In genomic region chr1:228487336-228488106, GRCh38 we compare ENCODE assay signal across 8 cellular contexts. TPM values are rescaled to one million over a fixed set of nuclear protein-coding genes. Genes with fewer than 3 reads are reported as not detected.
DNase-seq lines count a peak whose midpoint lies in the region; ATAC-seq and TF ChIP-seq lines count a peak whose summit lies in the region.

Gene RNF187 (plus strand): TSS chr1:228487382.

- peaks cover 34% of the 10 kb centered on the region for H3K4me1 Mint-ChIP-seq in activated naive CD4-positive, alpha-beta T cell treated with anti-CD3 and anti-CD28 coated beads for 36 hours (ENCODE audit: low read depth)
- peaks cover 4% of the 10 kb centered on the region for H3K4me1 Mint-ChIP-seq in progenitor cell of endocrine pancreas (ENCODE audit: low read depth)

- peak in 2 of 3 experiments; percentile 60 to 68 for DNase-seq in NCI-H1417 (lab: John Stamatoyannopoulos, UW)
- no peak for DNase-seq in NCI-H1417 treated with DMSO at 0.1 percent for 48 hours (lab: John Stamatoyannopoulos, UW)
- DNase-seq in NCI-H69 (lab: John Stamatoyannopoulos, UW), result peak; percentile 69
- DNase-seq in activated naive CD4-positive, alpha-beta T cell treated with anti-CD3 and anti-CD28 coated beads for 36 hours, result peak; percentile 51
- DNase-seq in cardiac septum (ENCODE audit: low spot score), result peak; percentile 96
- DNase-seq in progenitor cell of endocrine pancreas (ENCODE audit: low spot score, unreplicated experiment), result peak; percentile 81
- DNase-seq in cerebellar nuclear complex (lab: John Stamatoyannopoulos, UW), result no peak

- TF ChIP-seq CTCF in progenitor cell of endocrine pancreas (IDR thresholded peaks at IDR 0.05; ENCODE audit: unreplicated experiment), result no peak

- CTCF ChIA-PET in activated naive CD4-positive, alpha-beta T cell treated with anti-CD3 and anti-CD28 coated beads for 36 hours (lab: Charles Lee), result interaction anchor here (1.0 to 2.1 kb wide), 4 partner anchors 13 to 29 kb away, joined by 3 to 14 read pairs (median 8); a partner anchor contains a TSS

- peak; percentile 48 for ATAC-seq in HG02623 (IDR thresholded peaks at IDR 0.05; ENCODE audit: unreplicated experiment)

- peaks cover 27% of the 10 kb centered on the region for H3K36me3 Mint-ChIP-seq in activated naive CD4-positive, alpha-beta T cell treated with anti-CD3 and anti-CD28 coated beads for 36 hours (ENCODE audit: low read depth)
- H3K36me3 Mint-ChIP-seq in progenitor cell of endocrine pancreas (ENCODE audit: insufficient read depth), result peaks cover 18% of the 10 kb centered on the region

- H3K27ac Mint-ChIP-seq in activated naive CD4-positive, alpha-beta T cell treated with anti-CD3 and anti-CD28 coated beads for 36 hours, result peak within 1 kb of the TSS; percentile 97
- peak within 1 kb of the TSS; percentile 100 for H3K27ac Mint-ChIP-seq in progenitor cell of endocrine pancreas

- no peaks in the 10 kb centered on the region for H3K9me3 Mint-ChIP-seq in activated naive CD4-positive, alpha-beta T cell treated with anti-CD3 and anti-CD28 coated beads for 36 hours
- no peaks in the 10 kb centered on the region for H3K9me3 Mint-ChIP-seq in progenitor cell of endocrine pancreas (ENCODE audit: low read depth)

- intact Hi-C loops in activated naive CD4-positive, alpha-beta T cell treated with anti-CD3 and anti-CD28 coated beads for 36 hours (cut with micrococcal nuclease), result loop anchor here (1.0 kb wide), 1 partner anchor 24 kb away; no protein-coding TSS in a partner anchor
- intact Hi-C loops in cardiac septum (cut with DNase I), result no loop called here

- H3K27me3 Mint-ChIP-seq in activated naive CD4-positive, alpha-beta T cell treated with anti-CD3 and anti-CD28 coated beads for 36 hours (ENCODE audit: low read depth), result no peaks in the 10 kb centered on the region
- peaks cover 2% of the 10 kb centered on the region for H3K27me3 Mint-ChIP-seq in progenitor cell of endocrine pancreas

- peak within 1 kb of the TSS; percentile 95 for H3K4me3 Mint-ChIP-seq in activated naive CD4-positive, alpha-beta T cell treated with anti-CD3 and anti-CD28 coated beads for 36 hours
- peak within 1 kb of the TSS; percentile 94 for H3K4me3 Mint-ChIP-seq in progenitor cell of endocrine pancreas (ENCODE audit: low read depth)

RNA-seq across cellular contexts. Expression of gene RNF187, which starts in this region (rescaled TPM):
- total RNA-seq in activated naive CD4-positive, alpha-beta T cell treated with anti-CD3 and anti-CD28 coated beads for 36 hours, result 100 to 1,000 TPM; 112 to 116 TPM
- total RNA-seq in cardiac septum (83.2 TPM), progenitor cell of endocrine pancreas (94.8 and 98.6 TPM in 2 replicates)

Comparison
In these comparisons a context has a peak if more than half of its experiments do, and no peak if none do; other contexts are left out.
1. DNase-seq: peak in NCI-H1417 (2 of 3), NCI-H69 (single experiment), activated naive CD4-positive, alpha-beta T cell treated with anti-CD3 and anti-CD28 coated beads for 36 hours (single experiment), cardiac septum (single experiment) and progenitor cell of endocrine pancreas (single experiment); none in NCI-H1417 treated with DMSO at 0.1 percent for 48 hours (single experiment) and cerebellar nuclear complex (0 of 2).